In genomic region chr1:156741613-156741983, GRCh38 we compare ENCODE assay signal across 8 cellular contexts. TPM values are rescaled to one million over a fixed set of nuclear protein-coding genes. Genes with fewer than 3 reads are reported as not detected.
DNase-seq lines count a peak whose midpoint lies in the region; ATAC-seq, FAIRE-seq and TF ChIP-seq lines count a peak whose summit lies in the region.

No MANE protein-coding gene starts in this region.

- H3K4ac ChIP-seq in H1 (replicated peaks; ENCODE audit: insufficient read length, low read depth, low read length), result peak overlapping the region; percentile 29

- H3K56ac ChIP-seq in H1 (replicated peaks; ENCODE audit: insufficient read length, low read depth, low read length), result peak overlapping the region; percentile 25

- peak overlapping the region; percentile 96 for H3K27ac Mint-ChIP-seq in osteocyte (ENCODE audit: unreplicated experiment)

- H3K9me3 ChIP-seq in ES-I3 (ENCODE audit: control insufficient read depth, insufficient read depth, low read length), result no peaks in the 10 kb centered on the region
- H3K9me3 ChIP-seq in MM.1S (replicated peaks; ENCODE audit: insufficient read depth, low read length), result no peaks in the 10 kb centered on the region
- H3K9me3 ChIP-seq in H1 (ENCODE audit: insufficient read depth in 2 of 2, low read depth in 1 of 2, low read length in 1 of 2), result no peaks in the 10 kb centered on the region

- no peaks in the 10 kb centered on the region for H4K20me1 ChIP-seq in MM.1S (ENCODE audit: insufficient read depth, low read length)
- peaks cover 0 to 2% of the 10 kb centered on the region in 2 experiments for H4K20me1 ChIP-seq in H1 (replicated peaks in 1 of 2; ENCODE audit: control insufficient read depth in 1 of 2, insufficient read depth in 2 of 2, low read length in 2 of 2)

- H2BK5ac ChIP-seq in H1 (ENCODE audit: low read depth, low read length), result peak overlapping the region; percentile 81

- 0 out of 2 replicates have a peak overlapping the region, but pooled peaks have one; percentile 46 for H2BK15ac ChIP-seq in H1 (ENCODE audit: low read length)

- H3K36me3 Mint-ChIP-seq in osteocyte (ENCODE audit: unreplicated experiment), result peaks cover 17% of the 10 kb centered on the region

- peaks cover 9% of the 10 kb centered on the region for H3K79me1 ChIP-seq in H1 (ENCODE audit: low read depth, low read length)

- 85% methylated on average over 5 of the region's 5 CpGs; no CpG with 5 or more reads in 1 of the 2 experiments for WGBS in H1 (ENCODE audit: extremely low coverage in 1 of 2, insufficient coverage in 1 of 2, insufficient read length in 1 of 2, insufficient replicate concordance in 2 of 2, low coverage in 1 of 2, low lambda C conversion rate in 2 of 2, missing lambda C conversion rate in 1 of 2), 2 experiments

- H4K5ac ChIP-seq in H1 (ENCODE audit: insufficient read length, low read depth, low read length), result no peak overlapping the region

- peak overlapping the region; percentile 9 for H4K91ac ChIP-seq in H1 (replicated peaks; ENCODE audit: insufficient read length, low read length)

- no peak overlapping the region for H2BK20ac ChIP-seq in H1 (ENCODE audit: low read length)

- FAIRE-seq in H1 (lab: Jason Lieb, UNC), result no peak

- H3K27ac ChIP-seq in MM.1S (ENCODE audit: low read length) (peak overlapping the region; percentile 57), H1 (ENCODE audit: low read depth, low read length) (peak overlapping the region; percentile 36)

- H3K4me2 ChIP-seq in MM.1S (ENCODE audit: low read depth, low read length), result peak overlapping the region; percentile 67
- H3K4me2 ChIP-seq in H1 (ENCODE audit: insufficient read depth in 1 of 2, low read depth in 2 of 2, low read length in 2 of 2), result peak overlapping the region; percentile 67 to 68

- H2AFZ ChIP-seq in MM.1S (ENCODE audit: low read length) (0 out of 2 replicates have a peak overlapping the region, but pooled peaks have one; percentile 5), H1 (ENCODE audit: low read length) (no peak overlapping the region)

- H3K79me2 ChIP-seq in MM.1S (ENCODE audit: low read length) (peaks cover 54% of the 10 kb centered on the region), H1 (ENCODE audit: control insufficient read depth in 1 of 2, insufficient read depth in 2 of 2, low read length in 2 of 2) (peaks cover 8 to 27% of the 10 kb centered on the region in 2 experiments)

- H3K9ac ChIP-seq in ES-I3 (ENCODE audit: low read depth, low read length), result peak overlapping the region; percentile 46
- peak overlapping the region; percentile 19; the same call in 1 of the 2 replicates for H3K9ac ChIP-seq in MM.1S (ENCODE audit: low read length)
- peak overlapping the region in 2 of 4 experiments; percentile 36 to 42; a peak in 3 of 7 replicates for H3K9ac ChIP-seq in H1 (replicated peaks in 1 of 4; ENCODE audit: extremely low read depth in 1 of 4, low read depth in 3 of 4, low read length in 3 of 4)

- TF ChIP-seq EP300 in H1 (IDR thresholded peaks at IDR 0.05; ENCODE audit: borderline replicate concordance in 1 of 2, low read depth in 2 of 2, low read length in 2 of 2), result no peak

- H3K27me3 ChIP-seq in MM.1S (replicated peaks; ENCODE audit: insufficient read depth, low read length), result no peaks in the 10 kb centered on the region
- no peaks in the 10 kb centered on the region for H3K27me3 ChIP-seq in H1 (replicated peaks in 1 of 4; ENCODE audit: control insufficient read depth in 3 of 4, extremely low read depth in 1 of 4, insufficient read depth in 3 of 4, low read length in 3 of 4)

- H3K9me2 ChIP-seq in MM.1S (replicated peaks; ENCODE audit: insufficient read depth, low read length), result no peaks in the 10 kb centered on the region

- no peak for TF ChIP-seq RAD21 in H1 (IDR thresholded peaks at IDR 0.05 in 1 of 2, conservative IDR thresholded peaks at IDR 0.05 in 1 of 2; ENCODE audit: low read depth in 2 of 2, low read length in 2 of 2)

- CTCF ChIA-PET in H1 (lab: Charles Lee; ENCODE audit: partially characterized antibody), result interaction anchor here (1.4 to 6.6 kb wide), 6 partner anchors 11 to 64 kb away, joined by 6 to 76 read pairs (median 10); partner anchors contain the start of genes CRABP2, HDGF, ISG20L2 and METTL25B

- TF ChIP-seq CTCF in MM.1S (IDR thresholded peaks at IDR 0.05; ENCODE audit: low read length) (no peak), H1 (IDR thresholded peaks at IDR 0.05; ENCODE audit: control extremely low read depth in 1 of 3, insufficient read depth in 1 of 3, low read depth in 1 of 3, low read length in 3 of 3) (no peak), osteocyte (IDR thresholded peaks at IDR 0.05) (no peak)

- TF ChIP-seq POLR2A in H1 (IDR thresholded peaks at IDR 0.05; ENCODE audit: control extremely low read depth in 1 of 2, low read depth in 2 of 2, low read length in 2 of 2), result no peak

- H3K27me3 Mint-ChIP-seq in osteocyte (ENCODE audit: unreplicated experiment), result no peaks in the 10 kb centered on the region

- H3K9me3 Mint-ChIP-seq in osteocyte (ENCODE audit: unreplicated experiment), result no peaks in the 10 kb centered on the region

- peak overlapping the region; percentile 34; the same call in 1 of the 2 replicates for H3K18ac ChIP-seq in H1 (ENCODE audit: extremely low read depth, low read length)

- H3K23ac ChIP-seq in H1 (ENCODE audit: insufficient read length), result no peak overlapping the region

- ATAC-seq in HG03520 (IDR thresholded peaks at IDR 0.05; ENCODE audit: unreplicated experiment) (no peak), HG03039 (IDR thresholded peaks at IDR 0.05; ENCODE audit: unreplicated experiment) (no peak)

- no peak overlapping the region for H2BK120ac ChIP-seq in H1 (replicated peaks; ENCODE audit: low read depth, low read length)

- H3K4me3 ChIP-seq in MM.1S (ENCODE audit: low read length) (peak overlapping the region; percentile 51), H1 (ENCODE audit: extremely low read depth in 1 of 4, insufficient read depth in 2 of 4, low read depth in 3 of 4, low read length in 4 of 4) (peak overlapping the region in 3 of 4 experiments; percentile 5 to 51 (median 34); a peak in 5 of 8 replicates)

- peak overlapping the region; percentile 98 for H3K4me3 Mint-ChIP-seq in osteocyte (ENCODE audit: unreplicated experiment)

- DNase-seq in MM.1S (peak; percentile 44), H1 (ENCODE audit: low read depth in 1 of 2, low spot score in 2 of 2) (no peak), osteocyte (ENCODE audit: extremely low spot score, unreplicated experiment) (no peak), RKO (ENCODE audit: low spot score) (no peak), cerebellar cortex (ENCODE audit: low spot score) (no peak)

- peaks cover 5% of the 10 kb centered on the region for H3K36me3 ChIP-seq in ES-I3 (ENCODE audit: insufficient read depth, low read length)
- H3K36me3 ChIP-seq in MM.1S (replicated peaks; ENCODE audit: insufficient read depth, low read length), result no peaks in the 10 kb centered on the region
- H3K36me3 ChIP-seq in H1 (ENCODE audit: control insufficient read depth in 2 of 4, insufficient read depth in 4 of 4, low read length in 3 of 4), result peaks cover 13 to 37% (median 14%) of the 10 kb centered on the region in 4 experiments; a peak in 7 of 8 replicates

- H3K4me1 ChIP-seq in ES-I3 (ENCODE audit: insufficient read depth, low read length), result peaks cover 19% of the 10 kb centered on the region
- H3K4me1 ChIP-seq in MM.1S (ENCODE audit: low read length), result peaks cover 30% of the 10 kb centered on the region
- peaks cover 8 to 21% (median 11%) of the 10 kb centered on the region in 4 experiments for H3K4me1 ChIP-seq in H1 (replicated peaks in 1 of 4; ENCODE audit: control insufficient read depth in 3 of 4, insufficient read depth in 4 of 4, low read length in 3 of 4)

- no peak overlapping the region for H4K8ac ChIP-seq in H1 (ENCODE audit: extremely low read depth, insufficient read depth, low read length)

- peaks cover 2% of the 10 kb centered on the region for H3K23me2 ChIP-seq in H1 (ENCODE audit: low read depth, low read length)

- peaks cover 36% of the 10 kb centered on the region for H3K4me1 Mint-ChIP-seq in osteocyte (ENCODE audit: unreplicated experiment)

- peaks cover 56% of the 10 kb centered on the region for H3F3A ChIP-seq in MM.1S (ENCODE audit: insufficient read depth, low read length)

- no peak overlapping the region for H2AK5ac ChIP-seq in H1 (ENCODE audit: low read depth, low read length)

- peak overlapping the region; percentile 12; the same call in 1 of the 2 replicates for H2BK12ac ChIP-seq in H1 (ENCODE audit: low read depth, low read length)

- H3K14ac ChIP-seq in H1 (ENCODE audit: insufficient read length), result no peak overlapping the region

- POLR2A ChIA-PET in H1 (lab: Charles Lee; ENCODE audit: partially characterized antibody), result interaction anchor here (0.6 to 10.7 kb wide), 18 partner anchors 10 to 127 kb away, joined by 3 to 214 read pairs (median 5); partner anchors contain the start of genes CRABP2, HDGF, ISG20L2 and METTL25B

RNA-seq across cellular contexts. Expression of gene MRPL24, which starts 0.7 kb away (rescaled TPM):
- 34.4 and 35.2 TPM in 2 replicates for total RNA-seq in H1 (2021; fragmentation: NEBNext Ultra II Directional; extraction: Animal tissue kit (Norgen Biotek cat#: 25700))
- polyA plus RNA-seq in H1 (2011; rRNA removed), result 23.4 and 29.7 TPM in 2 replicates
- polyA plus RNA-seq in H1 (2011; cell fraction: cytosol; rRNA removed), result 37.5 TPM
- 38.2 TPM for polyA plus RNA-seq in H1 (2011; cell fraction: nucleus; rRNA removed)
- 35.6 to 51.4 TPM (median 46.6 TPM) in 4 replicates for polyA plus RNA-seq in H1 (2012, experiment 1 of 2)
- 48.1 TPM for polyA plus RNA-seq in H1 (2012, experiment 2 of 2)
- 51.5 TPM for polyA plus RNA-seq in H1 (2013, experiment 1 of 2)
- 51.0 TPM for polyA plus RNA-seq in H1 (2013, experiment 2 of 2)
- 19.8 and 22.1 TPM in 2 replicates for polyA minus RNA-seq in H1 (2011; rRNA and poly(A)+ RNA removed)
- 12.4 TPM for polyA minus RNA-seq in H1 (2011; cell fraction: cytosol; rRNA and poly(A)+ RNA removed)
- polyA minus RNA-seq in H1 (2011; cell fraction: nucleus; rRNA and poly(A)+ RNA removed), result 11.6 TPM
- 52.6 and 55.8 TPM in 2 replicates for total RNA-seq in osteocyte

RNA-seq across cellular contexts. Expression of gene HDGF, which starts 9.9 kb away (rescaled TPM):
- 391 and 395 TPM in 2 replicates for total RNA-seq in H1 (2021; fragmentation: NEBNext Ultra II Directional; extraction: Animal tissue kit (Norgen Biotek cat#: 25700))
- 132 and 145 TPM in 2 replicates for polyA plus RNA-seq in H1 (2011; rRNA removed)
- polyA plus RNA-seq in H1 (2011; cell fraction: cytosol; rRNA removed), result 180 TPM
- polyA plus RNA-seq in H1 (2011; cell fraction: nucleus; rRNA removed), result 141 TPM
- 267 to 330 TPM (median 294 TPM) in 4 replicates for polyA plus RNA-seq in H1 (2012, experiment 1 of 2)
- polyA plus RNA-seq in H1 (2012, experiment 2 of 2), result 483 TPM
- polyA plus RNA-seq in H1 (2013, experiment 1 of 2), result 238 TPM
- polyA plus RNA-seq in H1 (2013, experiment 2 of 2), result 239 TPM
- 125 and 126 TPM in 2 replicates for polyA minus RNA-seq in H1 (2011; rRNA and poly(A)+ RNA removed)
- 107 TPM for polyA minus RNA-seq in H1 (2011; cell fraction: cytosol; rRNA and poly(A)+ RNA removed)
- polyA minus RNA-seq in H1 (2011; cell fraction: nucleus; rRNA and poly(A)+ RNA removed), result 57.3 TPM
- 213 and 219 TPM in 2 replicates for total RNA-seq in osteocyte

RNA-seq across cellular contexts. Expression of gene ISG20L2, which starts 13.0 kb away (rescaled TPM):
- total RNA-seq in H1 (2021; fragmentation: NEBNext Ultra II Directional; extraction: Animal tissue kit (Norgen Biotek cat#: 25700)), result 47.5 and 53.1 TPM in 2 replicates
- polyA plus RNA-seq in H1 (2011; rRNA removed), result 46.9 and 53.0 TPM in 2 replicates
- 41.8 TPM for polyA plus RNA-seq in H1 (2011; cell fraction: cytosol; rRNA removed)
- 29.0 TPM for polyA plus RNA-seq in H1 (2011; cell fraction: nucleus; rRNA removed)
- polyA plus RNA-seq in H1 (2012, experiment 1 of 2), result 35.0 to 48.9 TPM (median 43.5 TPM) in 4 replicates
- 48.4 TPM for polyA plus RNA-seq in H1 (2012, experiment 2 of 2)
- 50.4 TPM for polyA plus RNA-seq in H1 (2013, experiment 1 of 2)
- 50.3 TPM for polyA plus RNA-seq in H1 (2013, experiment 2 of 2)
- polyA minus RNA-seq in H1 (2011; rRNA and poly(A)+ RNA removed), result 69.4 and 87.6 TPM in 2 replicates
- 15.5 TPM for polyA minus RNA-seq in H1 (2011; cell fraction: cytosol; rRNA and poly(A)+ RNA removed)
- polyA minus RNA-seq in H1 (2011; cell fraction: nucleus; rRNA and poly(A)+ RNA removed), result 40.7 TPM
- total RNA-seq in osteocyte, result 33.0 and 37.7 TPM in 2 replicates

RNA-seq across cellular contexts. Expression of gene METTL25B, which starts 13.3 kb away (rescaled TPM):
- total RNA-seq in H1 (2021; fragmentation: NEBNext Ultra II Directional; extraction: Animal tissue kit (Norgen Biotek cat#: 25700)), result 28.4 and 31.8 TPM in 2 replicates
- polyA plus RNA-seq in H1 (2011; rRNA removed), result 30.1 and 43.1 TPM in 2 replicates
- polyA plus RNA-seq in H1 (2011; cell fraction: cytosol; rRNA removed), result 38.2 TPM
- 75.5 TPM for polyA plus RNA-seq in H1 (2011; cell fraction: nucleus; rRNA removed)
- 30.1 to 33.3 TPM (median 31.2 TPM) in 4 replicates for polyA plus RNA-seq in H1 (2012, experiment 1 of 2)
- 29.8 TPM for polyA plus RNA-seq in H1 (2012, experiment 2 of 2)
- polyA plus RNA-seq in H1 (2013, experiment 1 of 2), result 39.5 TPM
- 35.7 TPM for polyA plus RNA-seq in H1 (2013, experiment 2 of 2)
- polyA minus RNA-seq in H1 (2011; rRNA and poly(A)+ RNA removed), result 21.0 and 21.3 TPM in 2 replicates
- polyA minus RNA-seq in H1 (2011; cell fraction: cytosol; rRNA and poly(A)+ RNA removed), result 21.1 TPM
- 19.6 TPM for polyA minus RNA-seq in H1 (2011; cell fraction: nucleus; rRNA and poly(A)+ RNA removed)
- total RNA-seq in osteocyte, result 21.3 and 24.1 TPM in 2 replicates

RNA-seq across cellular contexts. Expression of gene PRCC, which starts 25.7 kb away (rescaled TPM):
- 102 and 115 TPM in 2 replicates for total RNA-seq in H1 (2021; fragmentation: NEBNext Ultra II Directional; extraction: Animal tissue kit (Norgen Biotek cat#: 25700))
- polyA plus RNA-seq in H1 (2011; rRNA removed), result 84.1 and 95.2 TPM in 2 replicates
- polyA plus RNA-seq in H1 (2011; cell fraction: cytosol; rRNA removed), result 79.7 TPM
- polyA plus RNA-seq in H1 (2011; cell fraction: nucleus; rRNA removed), result 89.8 TPM
- polyA plus RNA-seq in H1 (2012, experiment 1 of 2), result 83.1 to 103 TPM (median 99.5 TPM) in 4 replicates
- polyA plus RNA-seq in H1 (2012, experiment 2 of 2), result 104 TPM
- polyA plus RNA-seq in H1 (2013, experiment 1 of 2), result 120 TPM
- 116 TPM for polyA plus RNA-seq in H1 (2013, experiment 2 of 2)
- 89.1 and 141 TPM in 2 replicates for polyA minus RNA-seq in H1 (2011; rRNA and poly(A)+ RNA removed)
- polyA minus RNA-seq in H1 (2011; cell fraction: cytosol; rRNA and poly(A)+ RNA removed), result 71.3 TPM
- 54.9 TPM for polyA minus RNA-seq in H1 (2011; cell fraction: nucleus; rRNA and poly(A)+ RNA removed)
- 71.1 and 85.4 TPM in 2 replicates for total RNA-seq in osteocyte
